16 cellular contexts compared by ENCODE assay signal in genomic region chr20:50101900-50102299, GRCh38. TPM values are rescaled to one million over a fixed set of nuclear protein-coding genes. Genes with fewer than 3 reads are reported as not detected.
DNase-seq lines count a peak whose midpoint lies in the region; ATAC-seq, FAIRE-seq and TF ChIP-seq lines count a peak whose summit lies in the region.
"Had no signal": no experiment of that assay in that cellular context is flagged by ENCODE, and none has a peak within 500 bp of the region (broad histone marks: within the 10 kb centered on the region; RNA-seq: fewer than 3 reads in every experiment).

No MANE protein-coding gene starts in this region.

- H3K27ac ChIP-seq in Karpas-422 (ENCODE audit: low read length) (peak overlapping the region; percentile 73), OCI-LY7 (ENCODE audit: low read depth, low read length, poor library complexity, severe bottlenecking) (no peak overlapping the region), aorta (ENCODE audit: low read depth in 1 of 2, low read length in 2 of 2) (no peak overlapping the region)

- H4K20me1 ChIP-seq in Karpas-422 (ENCODE audit: insufficient read depth, low read depth, low read length) (peaks cover 39% of the 10 kb centered on the region), OCI-LY7 (ENCODE audit: insufficient read depth, low read length) (peaks cover 6% of the 10 kb centered on the region; the same call in 1 of the 2 replicates)

- H3K36me3 ChIP-seq in Karpas-422 (ENCODE audit: insufficient read depth, low read length), result peaks cover 2% of the 10 kb centered on the region
- peaks cover 84% of the 10 kb centered on the region for H3K36me3 ChIP-seq in OCI-LY7 (ENCODE audit: insufficient read depth, low read length)
- H3K36me3 ChIP-seq in aorta (ENCODE audit: control insufficient read depth in 1 of 2, insufficient read depth in 2 of 2, low read length in 1 of 2), result no peaks in the 10 kb centered on the region

- H3K79me2 ChIP-seq in Karpas-422 (ENCODE audit: low read length) (peaks cover 100% of the 10 kb centered on the region), OCI-LY7 (ENCODE audit: insufficient read depth, low read depth, low read length) (peaks cover 100% of the 10 kb centered on the region)

- peak overlapping the region; percentile 17; the same call in 1 of the 2 replicates for H3K9ac ChIP-seq in Karpas-422 (ENCODE audit: low read length)

- H2AFZ ChIP-seq in Karpas-422 (ENCODE audit: low read length), result no peak overlapping the region
- no peak overlapping the region for H2AFZ ChIP-seq in OCI-LY7 (ENCODE audit: low read length)

- H3K4me1 ChIP-seq in Karpas-422 (ENCODE audit: low read length), result peaks cover 36% of the 10 kb centered on the region
- peaks cover 10% of the 10 kb centered on the region for H3K4me1 ChIP-seq in OCI-LY7 (ENCODE audit: insufficient read depth, low read length, poor library complexity, severe bottlenecking)
- H3K4me1 ChIP-seq in aorta (ENCODE audit: control insufficient read depth in 1 of 2, insufficient read depth in 2 of 2, low read length in 2 of 2), result peaks cover 0 to 2% of the 10 kb centered on the region in 2 donors

- H3K9me3 ChIP-seq in Karpas-422 (ENCODE audit: low read length), result no peaks in the 10 kb centered on the region
- H3K9me3 ChIP-seq in OCI-LY7 (ENCODE audit: low read length), result no peaks in the 10 kb centered on the region
- no peaks in the 10 kb centered on the region for H3K9me3 ChIP-seq in aorta (ENCODE audit: control insufficient read depth, low read length)
- H3K9me3 ChIP-seq: tibial nerve had no signal

- H3K4me2 ChIP-seq in Karpas-422 (ENCODE audit: low read depth, low read length, poor library complexity, severe bottlenecking) (peak overlapping the region; percentile 25), OCI-LY7 (ENCODE audit: low read length) (no peak overlapping the region; the same call in 1 of the 2 replicates)

- CTCF ChIA-PET in OCI-LY7 (lab: Charles Lee; ENCODE audit: unreplicated experiment), result no interaction called here

- TF ChIP-seq CTCF in endothelial cell (IDR thresholded peaks at IDR 0.05; ENCODE audit: unreplicated experiment), result no peak
- TF ChIP-seq CTCF in progenitor cell of endocrine pancreas (IDR thresholded peaks at IDR 0.05; ENCODE audit: unreplicated experiment), result no peak
- no peak for TF ChIP-seq CTCF in OCI-LY7 (conservative IDR thresholded peaks at IDR 0.05; ENCODE audit: low read length)

- DNase-seq in activated CD8-positive, alpha-beta memory T cell treated with anti-CD3 and anti-CD28 coated beads for 24 hours, result peak; percentile 30
- no peak for DNase-seq in activated CD8-positive, alpha-beta memory T cell treated with anti-CD3 and anti-CD28 coated beads, Interleukin-2, amount 50 U/mL, for 48 hours
- DNase-seq in Karpas-422 (peak; percentile 63), endothelial cell (ENCODE audit: low spot score) (no peak), progenitor cell of endocrine pancreas (ENCODE audit: low spot score, unreplicated experiment) (no peak), OCI-LY7 (ENCODE audit: low spot score) (no peak), GM19239 (ENCODE audit: insufficient read length, low spot score) (no peak), aorta (no peak)
- DNase-seq: EL; foreskin melanocyte; mesenchymal stem cell; NCI-H187; stimulated activated CD4-positive, alpha-beta T cell treated with anti-CD3 and anti-CD28 coated beads, Interleukin-4, amount 100 ng/mL, for 4 hours; SW 1271 had no signal

- no peak for ATAC-seq in aorta (ENCODE audit: low FRiP score)

- H3K9me2 ChIP-seq in Karpas-422 (replicated peaks; ENCODE audit: insufficient read depth, low read length) (no peaks in the 10 kb centered on the region), OCI-LY7 (ENCODE audit: insufficient read depth, low read length) (no peaks in the 10 kb centered on the region)

- no peak overlapping the region for H3K4me3 Mint-ChIP-seq in endothelial cell (ENCODE audit: unreplicated experiment)
- H3K4me3 Mint-ChIP-seq in progenitor cell of endocrine pancreas (ENCODE audit: low read depth), result no peak overlapping the region

- H3K4me1 Mint-ChIP-seq in endothelial cell (ENCODE audit: unreplicated experiment) (peaks cover 6% of the 10 kb centered on the region), progenitor cell of endocrine pancreas (ENCODE audit: low read depth) (peaks cover 20% of the 10 kb centered on the region)

- FAIRE-seq in GM19239 (lab: Jason Lieb, UNC), result no peak
- FAIRE-seq: endometrium had no signal

- H3K4me3 ChIP-seq in Karpas-422 (ENCODE audit: low read length), result no peak overlapping the region
- H3K4me3 ChIP-seq in OCI-LY7 (ENCODE audit: low read depth, low read length, poor library complexity, severe bottlenecking), result no peak overlapping the region
- no peak overlapping the region for H3K4me3 ChIP-seq in aorta (ENCODE audit: low read length in 2 of 2)
- H3K4me3 ChIP-seq: tibial nerve had no signal

- H3K36me3 Mint-ChIP-seq in endothelial cell (ENCODE audit: low read depth, unreplicated experiment) (peaks cover 10% of the 10 kb centered on the region), progenitor cell of endocrine pancreas (ENCODE audit: insufficient read depth) (peaks cover 3% of the 10 kb centered on the region)

- POLR2A ChIA-PET in OCI-LY7 (lab: Charles Lee), result no interaction called here

- BruUV-seq in OCI-LY7 (replicated peaks; lab: Mats Ljungman, UMichigan), result no TSS peak

- H3K27me3 ChIP-seq in Karpas-422 (ENCODE audit: low read length), result no peaks in the 10 kb centered on the region
- no peaks in the 10 kb centered on the region for H3K27me3 ChIP-seq in aorta (ENCODE audit: control insufficient read depth in 1 of 2, insufficient read depth in 2 of 2, low read length in 1 of 2)
- H3K27me3 ChIP-seq: tibial nerve had no signal

- H3K27ac Mint-ChIP-seq in endothelial cell (ENCODE audit: unreplicated experiment) (peak overlapping the region; percentile 22), progenitor cell of endocrine pancreas (peak overlapping the region; percentile 43)

- intact Hi-C loops in OCI-LY7 (cut with micrococcal nuclease; ENCODE audit: unreplicated experiment) (no loop called here), aorta (cut with DNase I) (no loop called here)

- 70 to 76% methylated on average over 4 of the region's 4 CpGs for WGBS in aorta, 2 donors

- H3K9me3 Mint-ChIP-seq in endothelial cell (ENCODE audit: unreplicated experiment) (no peaks in the 10 kb centered on the region), progenitor cell of endocrine pancreas (ENCODE audit: low read depth) (no peaks in the 10 kb centered on the region)

- H3K27me3 Mint-ChIP-seq in endothelial cell (ENCODE audit: unreplicated experiment) (no peaks in the 10 kb centered on the region), progenitor cell of endocrine pancreas (no peaks in the 10 kb centered on the region)

RNA-seq across cellular contexts. Expression of gene UBE2V1, which starts 11.1 kb away (rescaled TPM):
- total RNA-seq in Karpas-422 (2014; rRNA removed; shearing (Covaris generic); ENCODE audit: low replicate concordance), result 76.7 and 95.6 TPM in 2 replicates
- total RNA-seq in endothelial cell (ENCODE audit: unreplicated experiment) (223 TPM), progenitor cell of endocrine pancreas (150 and 157 TPM in 2 replicates), OCI-LY7 (2022) (143 and 161 TPM in 2 replicates), aorta (100 to 1,000 TPM; 106 to 107 TPM)
- total RNA-seq in OCI-LY7 (2014; rRNA removed; shearing (Covaris generic)), result 57.3 and 63.2 TPM in 2 replicates
- polyA plus RNA-seq in aorta, result 10 to 100 TPM; 54.2 to 59.9 TPM

RNA-seq across cellular contexts. Expression of gene PEDS1, which starts 51.6 kb away (rescaled TPM):
- 14.5 and 29.7 TPM in 2 replicates for total RNA-seq in Karpas-422 (2014; rRNA removed; shearing (Covaris generic); ENCODE audit: low replicate concordance)
- total RNA-seq in endothelial cell (ENCODE audit: unreplicated experiment) (39.7 TPM), progenitor cell of endocrine pancreas (26.0 and 31.0 TPM in 2 replicates), OCI-LY7 (2022) (19.5 and 22.0 TPM in 2 replicates), aorta (10 to 100 TPM; 17.2 to 22.6 TPM)
- total RNA-seq in OCI-LY7 (2014; rRNA removed; shearing (Covaris generic)), result 12.0 and 25.9 TPM in 2 replicates
- 10 to 100 TPM in 1 of 2 donors, 1 to 10 TPM in 1; 6.5 to 13.9 TPM for polyA plus RNA-seq in aorta

Comparison
In these comparisons a context has a peak if more than half of its experiments do, and no peak if none do; other contexts are left out.
1. DNase-seq: peak in activated CD8-positive, alpha-beta memory T cell treated with anti-CD3 and anti-CD28 coated beads for 24 hours (single experiment) and Karpas-422 (single experiment); none in activated CD8-positive, alpha-beta memory T cell treated with anti-CD3 and anti-CD28 coated beads, Interleukin-2, amount 50 U/mL, for 48 hours (single experiment), endothelial cell (single experiment), progenitor cell of endocrine pancreas (single experiment), OCI-LY7 (single experiment), GM19239 (single experiment) and aorta (0 of 2).